Comparison of ENCODE assay signal across 1 cellular context in genomic region chr19:57099199-57099661, GRCh38.
A peak's percentile ranks its signal among the peaks of the same experiment; 100 is the strongest.
TF ChIP-seq lines count a peak whose summit lies in the region.

No MANE protein-coding gene starts in this region.

TF ChIP-seq in HepG2, 621 proteins besides CTCF, POLR2A, EP300 and RAD21 (continued from another document and continues in another):
- TF ChIP-seq, protein P1, sequence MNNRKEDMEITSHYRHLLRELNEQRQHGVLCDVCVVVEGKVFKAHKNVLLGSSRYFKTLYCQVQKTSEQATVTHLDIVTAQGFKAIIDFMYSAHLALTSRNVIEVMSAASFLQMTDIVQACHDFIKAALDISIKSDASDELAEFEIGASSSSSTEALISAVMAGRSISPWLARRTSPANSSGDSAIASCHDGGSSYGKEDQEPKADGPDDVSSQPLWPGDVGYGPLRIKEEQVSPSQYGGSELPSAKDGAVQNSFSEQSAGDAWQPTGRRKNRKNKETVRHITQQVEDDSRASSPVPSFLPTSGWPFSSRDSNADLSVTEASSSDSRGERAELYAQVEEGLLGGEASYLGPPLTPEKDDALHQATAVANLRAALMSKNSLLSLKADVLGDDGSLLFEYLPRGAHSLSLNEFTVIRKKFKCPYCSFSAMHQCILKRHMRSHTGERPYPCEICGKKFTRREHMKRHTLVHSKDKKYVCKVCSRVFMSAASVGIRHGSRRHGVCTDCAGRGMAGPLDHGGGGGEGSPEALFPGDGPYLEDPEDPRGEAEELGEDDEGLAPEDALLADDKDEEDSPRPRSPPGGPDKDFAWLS (CRISPR knock-in tag; IDR thresholded peaks at IDR 0.05; ENCODE audit: borderline replicate concordance), result no peak
- TF ChIP-seq ZBTB20 (CRISPR knock-in tag; IDR thresholded peaks at IDR 0.05; ENCODE audit: borderline replicate concordance, low read depth) (no peak), XBP1 (CRISPR knock-in tag; IDR thresholded peaks at IDR 0.05) (no peak), JUND (CRISPR knock-in tag; IDR thresholded peaks at IDR 0.05) (peak; percentile 42; the same call in 1 of the 2 replicates), ZNF557 (CRISPR knock-in tag; IDR thresholded peaks at IDR 0.05) (no peak), TMF1 (CRISPR knock-in tag; IDR thresholded peaks at IDR 0.05; ENCODE audit: low read depth) (no peak), LCORL (IDR thresholded peaks at IDR 0.05) (no peak), LCORL (CRISPR knock-in tag; IDR thresholded peaks at IDR 0.05) (peak; percentile 34; the same call in 1 of the 2 replicates), ZNF563 (CRISPR knock-in tag; IDR thresholded peaks at IDR 0.05) (no peak), ZNF614 (CRISPR knock-in tag; IDR thresholded peaks at IDR 0.05; ENCODE audit: borderline replicate concordance) (peak; percentile 77; the same call in 1 of the 2 replicates), ZNF597 (CRISPR knock-in tag; IDR thresholded peaks at IDR 0.05) (no peak), NR1H2 (CRISPR knock-in tag; IDR thresholded peaks at IDR 0.05; ENCODE audit: borderline replicate concordance, low read depth) (no peak), ZNF530 (CRISPR knock-in tag; IDR thresholded peaks at IDR 0.05; ENCODE audit: low read depth) (no peak), LRRFIP1 (CRISPR knock-in tag; conservative IDR thresholded peaks at IDR 0.05) (no peak), ZGPAT (CRISPR knock-in tag; IDR thresholded peaks at IDR 0.05) (peak; percentile 72; the same call in 1 of the 2 replicates), HHEX (CRISPR knock-in tag; IDR thresholded peaks at IDR 0.05) (no peak), PAX8 (CRISPR knock-in tag; IDR thresholded peaks at IDR 0.05; ENCODE audit: borderline replicate concordance) (no peak), SSRP1 (CRISPR knock-in tag; IDR thresholded peaks at IDR 0.05) (no peak), STAG1 (CRISPR knock-in tag; IDR thresholded peaks at IDR 0.05) (peak; percentile 100), ZBTB1 (CRISPR knock-in tag; IDR thresholded peaks at IDR 0.05; ENCODE audit: borderline replicate concordance) (no peak), U2AF2 (IDR thresholded peaks at IDR 0.05; ENCODE audit: low read depth, low read length) (no peak)
- TF ChIP-seq, protein P2, sequence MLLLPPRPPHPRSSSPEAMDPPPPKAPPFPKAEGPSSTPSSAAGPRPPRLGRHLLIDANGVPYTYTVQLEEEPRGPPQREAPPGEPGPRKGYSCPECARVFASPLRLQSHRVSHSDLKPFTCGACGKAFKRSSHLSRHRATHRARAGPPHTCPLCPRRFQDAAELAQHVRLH (CRISPR knock-in tag; IDR thresholded peaks at IDR 0.05; ENCODE audit: borderline replicate concordance, low read depth), result peak; percentile 82
- TF ChIP-seq, protein P3, sequence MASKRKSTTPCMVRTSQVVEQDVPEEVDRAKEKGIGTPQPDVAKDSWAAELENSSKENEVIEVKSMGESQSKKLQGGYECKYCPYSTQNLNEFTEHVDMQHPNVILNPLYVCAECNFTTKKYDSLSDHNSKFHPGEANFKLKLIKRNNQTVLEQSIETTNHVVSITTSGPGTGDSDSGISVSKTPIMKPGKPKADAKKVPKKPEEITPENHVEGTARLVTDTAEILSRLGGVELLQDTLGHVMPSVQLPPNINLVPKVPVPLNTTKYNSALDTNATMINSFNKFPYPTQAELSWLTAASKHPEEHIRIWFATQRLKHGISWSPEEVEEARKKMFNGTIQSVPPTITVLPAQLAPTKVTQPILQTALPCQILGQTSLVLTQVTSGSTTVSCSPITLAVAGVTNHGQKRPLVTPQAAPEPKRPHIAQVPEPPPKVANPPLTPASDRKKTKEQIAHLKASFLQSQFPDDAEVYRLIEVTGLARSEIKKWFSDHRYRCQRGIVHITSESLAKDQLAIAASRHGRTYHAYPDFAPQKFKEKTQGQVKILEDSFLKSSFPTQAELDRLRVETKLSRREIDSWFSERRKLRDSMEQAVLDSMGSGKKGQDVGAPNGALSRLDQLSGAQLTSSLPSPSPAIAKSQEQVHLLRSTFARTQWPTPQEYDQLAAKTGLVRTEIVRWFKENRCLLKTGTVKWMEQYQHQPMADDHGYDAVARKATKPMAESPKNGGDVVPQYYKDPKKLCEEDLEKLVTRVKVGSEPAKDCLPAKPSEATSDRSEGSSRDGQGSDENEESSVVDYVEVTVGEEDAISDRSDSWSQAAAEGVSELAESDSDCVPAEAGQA (IDR thresholded peaks at IDR 0.05; ENCODE audit: low read depth), result no peak
- TF ChIP-seq, protein P3 (CRISPR knock-in tag; IDR thresholded peaks at IDR 0.05; ENCODE audit: borderline replicate concordance), result no peak
- TF ChIP-seq, protein P4, sequence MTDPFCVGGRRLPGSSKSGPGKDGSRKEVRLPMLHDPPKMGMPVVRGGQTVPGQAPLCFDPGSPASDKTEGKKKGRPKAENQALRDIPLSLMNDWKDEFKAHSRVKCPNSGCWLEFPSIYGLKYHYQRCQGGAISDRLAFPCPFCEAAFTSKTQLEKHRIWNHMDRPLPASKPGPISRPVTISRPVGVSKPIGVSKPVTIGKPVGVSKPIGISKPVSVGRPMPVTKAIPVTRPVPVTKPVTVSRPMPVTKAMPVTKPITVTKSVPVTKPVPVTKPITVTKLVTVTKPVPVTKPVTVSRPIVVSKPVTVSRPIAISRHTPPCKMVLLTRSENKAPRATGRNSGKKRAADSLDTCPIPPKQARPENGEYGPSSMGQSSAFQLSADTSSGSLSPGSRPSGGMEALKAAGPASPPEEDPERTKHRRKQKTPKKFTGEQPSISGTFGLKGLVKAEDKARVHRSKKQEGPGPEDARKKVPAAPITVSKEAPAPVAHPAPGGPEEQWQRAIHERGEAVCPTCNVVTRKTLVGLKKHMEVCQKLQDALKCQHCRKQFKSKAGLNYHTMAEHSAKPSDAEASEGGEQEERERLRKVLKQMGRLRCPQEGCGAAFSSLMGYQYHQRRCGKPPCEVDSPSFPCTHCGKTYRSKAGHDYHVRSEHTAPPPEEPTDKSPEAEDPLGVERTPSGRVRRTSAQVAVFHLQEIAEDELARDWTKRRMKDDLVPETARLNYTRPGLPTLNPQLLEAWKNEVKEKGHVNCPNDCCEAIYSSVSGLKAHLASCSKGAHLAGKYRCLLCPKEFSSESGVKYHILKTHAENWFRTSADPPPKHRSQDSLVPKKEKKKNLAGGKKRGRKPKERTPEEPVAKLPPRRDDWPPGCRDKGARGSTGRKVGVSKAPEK (CRISPR knock-in tag; IDR thresholded peaks at IDR 0.05; ENCODE audit: borderline replicate concordance), result no peak
- TF ChIP-seq, protein P5, sequence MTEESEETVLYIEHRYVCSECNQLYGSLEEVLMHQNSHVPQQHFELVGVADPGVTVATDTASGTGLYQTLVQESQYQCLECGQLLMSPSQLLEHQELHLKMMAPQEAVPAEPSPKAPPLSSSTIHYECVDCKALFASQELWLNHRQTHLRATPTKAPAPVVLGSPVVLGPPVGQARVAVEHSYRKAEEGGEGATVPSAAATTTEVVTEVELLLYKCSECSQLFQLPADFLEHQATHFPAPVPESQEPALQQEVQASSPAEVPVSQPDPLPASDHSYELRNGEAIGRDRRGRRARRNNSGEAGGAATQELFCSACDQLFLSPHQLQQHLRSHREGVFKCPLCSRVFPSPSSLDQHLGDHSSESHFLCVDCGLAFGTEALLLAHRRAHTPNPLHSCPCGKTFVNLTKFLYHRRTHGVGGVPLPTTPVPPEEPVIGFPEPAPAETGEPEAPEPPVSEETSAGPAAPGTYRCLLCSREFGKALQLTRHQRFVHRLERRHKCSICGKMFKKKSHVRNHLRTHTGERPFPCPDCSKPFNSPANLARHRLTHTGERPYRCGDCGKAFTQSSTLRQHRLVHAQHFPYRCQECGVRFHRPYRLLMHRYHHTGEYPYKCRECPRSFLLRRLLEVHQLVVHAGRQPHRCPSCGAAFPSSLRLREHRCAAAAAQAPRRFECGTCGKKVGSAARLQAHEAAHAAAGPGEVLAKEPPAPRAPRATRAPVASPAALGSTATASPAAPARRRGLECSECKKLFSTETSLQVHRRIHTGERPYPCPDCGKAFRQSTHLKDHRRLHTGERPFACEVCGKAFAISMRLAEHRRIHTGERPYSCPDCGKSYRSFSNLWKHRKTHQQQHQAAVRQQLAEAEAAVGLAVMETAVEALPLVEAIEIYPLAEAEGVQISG (CRISPR knock-in tag; IDR thresholded peaks at IDR 0.05), result peak; percentile 64
- TF ChIP-seq, protein P6, sequence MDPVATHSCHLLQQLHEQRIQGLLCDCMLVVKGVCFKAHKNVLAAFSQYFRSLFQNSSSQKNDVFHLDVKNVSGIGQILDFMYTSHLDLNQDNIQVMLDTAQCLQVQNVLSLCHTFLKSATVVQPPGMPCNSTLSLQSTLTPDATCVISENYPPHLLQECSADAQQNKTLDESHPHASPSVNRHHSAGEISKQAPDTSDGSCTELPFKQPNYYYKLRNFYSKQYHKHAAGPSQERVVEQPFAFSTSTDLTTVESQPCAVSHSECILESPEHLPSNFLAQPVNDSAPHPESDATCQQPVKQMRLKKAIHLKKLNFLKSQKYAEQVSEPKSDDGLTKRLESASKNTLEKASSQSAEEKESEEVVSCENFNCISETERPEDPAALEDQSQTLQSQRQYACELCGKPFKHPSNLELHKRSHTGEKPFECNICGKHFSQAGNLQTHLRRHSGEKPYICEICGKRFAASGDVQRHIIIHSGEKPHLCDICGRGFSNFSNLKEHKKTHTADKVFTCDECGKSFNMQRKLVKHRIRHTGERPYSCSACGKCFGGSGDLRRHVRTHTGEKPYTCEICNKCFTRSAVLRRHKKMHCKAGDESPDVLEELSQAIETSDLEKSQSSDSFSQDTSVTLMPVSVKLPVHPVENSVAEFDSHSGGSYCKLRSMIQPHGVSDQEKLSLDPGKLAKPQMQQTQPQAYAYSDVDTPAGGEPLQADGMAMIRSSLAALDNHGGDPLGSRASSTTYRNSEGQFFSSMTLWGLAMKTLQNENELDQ (CRISPR knock-in tag; IDR thresholded peaks at IDR 0.05; ENCODE audit: borderline replicate concordance), result no peak
- TF ChIP-seq, protein P7, sequence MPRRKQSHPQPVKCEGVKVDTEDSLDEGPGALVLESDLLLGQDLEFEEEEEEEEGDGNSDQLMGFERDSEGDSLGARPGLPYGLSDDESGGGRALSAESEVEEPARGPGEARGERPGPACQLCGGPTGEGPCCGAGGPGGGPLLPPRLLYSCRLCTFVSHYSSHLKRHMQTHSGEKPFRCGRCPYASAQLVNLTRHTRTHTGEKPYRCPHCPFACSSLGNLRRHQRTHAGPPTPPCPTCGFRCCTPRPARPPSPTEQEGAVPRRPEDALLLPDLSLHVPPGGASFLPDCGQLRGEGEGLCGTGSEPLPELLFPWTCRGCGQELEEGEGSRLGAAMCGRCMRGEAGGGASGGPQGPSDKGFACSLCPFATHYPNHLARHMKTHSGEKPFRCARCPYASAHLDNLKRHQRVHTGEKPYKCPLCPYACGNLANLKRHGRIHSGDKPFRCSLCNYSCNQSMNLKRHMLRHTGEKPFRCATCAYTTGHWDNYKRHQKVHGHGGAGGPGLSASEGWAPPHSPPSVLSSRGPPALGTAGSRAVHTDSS (CRISPR knock-in tag; conservative IDR thresholded peaks at IDR 0.05), result no peak
